ENCODE assay signal across 15 cellular contexts in the genomic region with DNA sequence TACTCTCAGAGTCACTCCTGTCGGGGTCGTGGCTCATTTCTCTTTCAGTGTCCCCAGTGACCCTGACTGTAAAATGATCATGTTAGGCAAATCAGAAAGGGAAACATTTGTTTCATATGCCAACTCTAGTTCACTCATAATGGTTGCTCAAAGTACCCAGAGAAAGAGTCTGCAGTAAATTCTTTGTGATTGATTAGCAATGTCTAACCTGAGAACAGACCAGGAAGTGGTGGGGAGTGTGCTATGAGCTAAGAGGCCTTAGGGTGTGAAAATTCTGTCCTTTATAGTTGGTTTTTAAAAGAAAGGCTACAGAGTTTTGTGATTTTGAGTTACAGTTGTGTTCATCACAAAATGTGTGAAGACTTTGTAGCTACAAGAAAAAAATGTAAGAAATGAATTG.
DNase-seq lines count a peak whose midpoint lies in the region; ATAC-seq and TF ChIP-seq lines count a peak whose summit lies in the region.
"Had no signal": no experiment of that assay in that cellular context is flagged by ENCODE, and none has a peak within 500 bp of the region (broad histone marks: within the 10 kb centered on the region; RNA-seq: fewer than 3 reads in every experiment).

No MANE protein-coding gene starts in this region.

- CTCF ChIA-PET in activated CD8-positive, alpha-beta T cell treated with anti-CD3 and anti-CD28 coated beads for 36 hours (lab: Charles Lee): no interaction called here
- CTCF ChIA-PET in activated CD8-positive, alpha-beta T cell treated with anti-CD3 and anti-CD28 coated beads, Interleukin-2, amount 10 ng/mL, durations not matched to agents 7 days and 5 days (lab: Charles Lee): no interaction called here
- CTCF ChIA-PET in HEK293 (lab: Yijun Ruan, JAX): no interaction called here
- CTCF ChIA-PET in CD4-positive, alpha-beta T cell (lab: Charles Lee): no interaction called here

- no peaks in the 10 kb centered on the region for H3K4me1 ChIP-seq in HEK293 (ENCODE audit: control insufficient read depth, insufficient read depth, low read length)
- H3K4me1 ChIP-seq in GM23338 (ENCODE audit: insufficient read depth): no peaks in the 10 kb centered on the region
- H3K4me1 ChIP-seq: BLaER1 had no signal

- intact Hi-C loops in activated CD8-positive, alpha-beta T cell treated with anti-CD3 and anti-CD28 coated beads for 36 hours (cut with micrococcal nuclease): no loop called here
- intact Hi-C loops in CD4-positive, alpha-beta T cell (cut with DNase I, micrococcal nuclease): no loop called here

- no peaks in the 10 kb centered on the region for H3K79me2 ChIP-seq in GM23338 (replicated peaks; ENCODE audit: insufficient read depth)

- no peak overlapping the region for H3K4me3 Mint-ChIP-seq in activated CD8-positive, alpha-beta T cell treated with anti-CD3 and anti-CD28 coated beads for 36 hours
- H3K4me3 Mint-ChIP-seq in activated CD8-positive, alpha-beta T cell treated with anti-CD3 and anti-CD28 coated beads, Interleukin-2, amount 10 ng/mL, durations not matched to agents 7 days and 5 days: no peak overlapping the region
- no peak overlapping the region for H3K4me3 Mint-ChIP-seq in activated T-helper 17 cell treated with anti-CD3 and anti-CD28 coated beads, Interleukin-2, amount 50 U/mL, for 72 hours
- no peak overlapping the region for H3K4me3 Mint-ChIP-seq in GM23338
- no peak overlapping the region for H3K4me3 Mint-ChIP-seq in CD4-positive, alpha-beta T cell
- H3K4me3 Mint-ChIP-seq: H9 had no signal

- peaks cover 7% of the 10 kb centered on the region for H3K4me1 Mint-ChIP-seq in activated CD8-positive, alpha-beta T cell treated with anti-CD3 and anti-CD28 coated beads for 36 hours (ENCODE audit: low read depth)
- H3K4me1 Mint-ChIP-seq in activated CD8-positive, alpha-beta T cell treated with anti-CD3 and anti-CD28 coated beads, Interleukin-2, amount 10 ng/mL, durations not matched to agents 7 days and 5 days (ENCODE audit: low read depth): no peaks in the 10 kb centered on the region
- H3K4me1 Mint-ChIP-seq in activated T-helper 17 cell treated with anti-CD3 and anti-CD28 coated beads, Interleukin-2, amount 50 U/mL, for 72 hours: no peaks in the 10 kb centered on the region
- H3K4me1 Mint-ChIP-seq in GM23338: peaks cover 3% of the 10 kb centered on the region; the same call in 1 of the 3 replicates
- H3K4me1 Mint-ChIP-seq in CD4-positive, alpha-beta T cell (ENCODE audit: low read depth): no peaks in the 10 kb centered on the region

- DNase-seq in activated CD8-positive, alpha-beta T cell treated with anti-CD3 and anti-CD28 coated beads for 36 hours: no peak
- DNase-seq in activated CD8-positive, alpha-beta T cell treated with anti-CD3 and anti-CD28 coated beads, Interleukin-2, amount 10 ng/mL, durations not matched to agents 7 days and 5 days: no peak
- DNase-seq in kidney tubule cell (ENCODE audit: low spot score) (peak; percentile 52), substantia nigra (lab: John Stamatoyannopoulos, UW) (no peak), GM23338 (ENCODE audit: low spot score) (no peak)
- no peak for DNase-seq in CD4-positive, alpha-beta T cell
- DNase-seq: 8988T, AML-193, DMS53, GF-D8, GOT3, H9 had no signal

- H2AFZ ChIP-seq in GM23338: no peak overlapping the region

- no peaks in the 10 kb centered on the region for H3K36me3 Mint-ChIP-seq in activated CD8-positive, alpha-beta T cell treated with anti-CD3 and anti-CD28 coated beads for 36 hours (ENCODE audit: low read depth)
- H3K36me3 Mint-ChIP-seq in activated CD8-positive, alpha-beta T cell treated with anti-CD3 and anti-CD28 coated beads, Interleukin-2, amount 10 ng/mL, durations not matched to agents 7 days and 5 days (ENCODE audit: low read depth): no peaks in the 10 kb centered on the region
- H3K36me3 Mint-ChIP-seq in activated T-helper 17 cell treated with anti-CD3 and anti-CD28 coated beads, Interleukin-2, amount 50 U/mL, for 72 hours (ENCODE audit: low read depth): no peaks in the 10 kb centered on the region
- H3K36me3 Mint-ChIP-seq in GM23338 (ENCODE audit: low read depth): 0 out of 3 replicates have a peak, but pooled peaks cover 2% of the 10 kb centered on the region
- H3K36me3 Mint-ChIP-seq in CD4-positive, alpha-beta T cell (ENCODE audit: low read depth): no peaks in the 10 kb centered on the region

- no peak overlapping the region for H3K27ac Mint-ChIP-seq in activated CD8-positive, alpha-beta T cell treated with anti-CD3 and anti-CD28 coated beads for 36 hours
- no peak overlapping the region for H3K27ac Mint-ChIP-seq in activated CD8-positive, alpha-beta T cell treated with anti-CD3 and anti-CD28 coated beads, Interleukin-2, amount 10 ng/mL, durations not matched to agents 7 days and 5 days
- H3K27ac Mint-ChIP-seq in activated T-helper 17 cell treated with anti-CD3 and anti-CD28 coated beads, Interleukin-2, amount 50 U/mL, for 72 hours: no peak overlapping the region
- no peak overlapping the region for H3K27ac Mint-ChIP-seq in GM23338
- H3K27ac Mint-ChIP-seq in CD4-positive, alpha-beta T cell: no peak overlapping the region
- H3K27ac Mint-ChIP-seq: H9 had no signal

- no peak overlapping the region for H3K4me3 ChIP-seq in HEK293 (ENCODE audit: low read depth, low read length)
- no peak overlapping the region for H3K4me3 ChIP-seq in GM23338
- H3K4me3 ChIP-seq: BLaER1 had no signal

- no peaks in the 10 kb centered on the region for H3K27me3 ChIP-seq in GM23338 (ENCODE audit: insufficient read depth)
- H3K27me3 ChIP-seq in CD4-positive, alpha-beta T cell (ENCODE audit: control insufficient read depth, insufficient read depth, low read length): no peaks in the 10 kb centered on the region
- H3K27me3 ChIP-seq: BLaER1 had no signal

- H3K27me3 Mint-ChIP-seq in activated CD8-positive, alpha-beta T cell treated with anti-CD3 and anti-CD28 coated beads for 36 hours: no peaks in the 10 kb centered on the region
- peaks cover 3% of the 10 kb centered on the region for H3K27me3 Mint-ChIP-seq in activated CD8-positive, alpha-beta T cell treated with anti-CD3 and anti-CD28 coated beads, Interleukin-2, amount 10 ng/mL, durations not matched to agents 7 days and 5 days (ENCODE audit: low read depth)
- H3K27me3 Mint-ChIP-seq in activated T-helper 17 cell treated with anti-CD3 and anti-CD28 coated beads, Interleukin-2, amount 50 U/mL, for 72 hours: peaks cover 11% of the 10 kb centered on the region
- H3K27me3 Mint-ChIP-seq in GM23338 (ENCODE audit: insufficient read depth, low read depth, poor library complexity): no peaks in the 10 kb centered on the region
- H3K27me3 Mint-ChIP-seq in CD4-positive, alpha-beta T cell: peaks cover 4% of the 10 kb centered on the region

- POLR2A ChIA-PET in activated CD8-positive, alpha-beta T cell treated with anti-CD3 and anti-CD28 coated beads for 36 hours (lab: Charles Lee): no interaction called here
- POLR2A ChIA-PET in activated CD8-positive, alpha-beta T cell treated with anti-CD3 and anti-CD28 coated beads, Interleukin-2, amount 10 ng/mL, durations not matched to agents 7 days and 5 days (lab: Charles Lee): interaction anchor here (0.6 kb wide), 1 partner anchor 259 kb away, joined by 3 read pairs; no protein-coding TSS in a partner anchor
- POLR2A ChIA-PET in HEK293 (lab: Yijun Ruan, JAX): no interaction called here
- POLR2A ChIA-PET in CD4-positive, alpha-beta T cell (lab: Charles Lee): no interaction called here

- H3K9me2 ChIP-seq in GM23338 (ENCODE audit: insufficient read depth): no peaks in the 10 kb centered on the region

- no peak overlapping the region for H3K27ac ChIP-seq in HEK293 (ENCODE audit: extremely low read depth, low read depth, low read length)
- H3K27ac ChIP-seq in substantia nigra (ENCODE audit: low read depth, low read length, poor library complexity, severe bottlenecking): no peak overlapping the region
- no peak overlapping the region for H3K27ac ChIP-seq in GM23338 (ENCODE audit: low read depth)
- no peak overlapping the region for H3K27ac ChIP-seq in CD4-positive, alpha-beta T cell (ENCODE audit: low read depth, low read length)
- H3K27ac ChIP-seq: BLaER1 had no signal

- H3K4me2 ChIP-seq in GM23338: no peak overlapping the region
- H3K4me2 ChIP-seq: BLaER1 had no signal

- no peaks in the 10 kb centered on the region for H3K9me3 ChIP-seq in HEK293 (ENCODE audit: control insufficient read depth, insufficient read depth, low read depth, low read length)
- H3K9me3 ChIP-seq in CD4-positive, alpha-beta T cell (ENCODE audit: control insufficient read depth, low read length): no peaks in the 10 kb centered on the region
- H3K9me3 ChIP-seq: BLaER1 had no signal

- TF ChIP-seq CTCF in activated CD8-positive, alpha-beta T cell treated with anti-CD3 and anti-CD28 coated beads for 36 hours (IDR thresholded peaks at IDR 0.05): no peak
- TF ChIP-seq CTCF in HEK293 (tag by site-specific recombination; IDR thresholded peaks at IDR 0.05) (no peak), GM23338 (conservative IDR thresholded peaks at IDR 0.05; ENCODE audit: low read depth in 2 of 2) (no peak)
- TF ChIP-seq CTCF in CD4-positive, alpha-beta T cell (IDR thresholded peaks at IDR 0.05): no peak

- H3F3A ChIP-seq in GM23338 (replicated peaks; ENCODE audit: low read depth): no peaks in the 10 kb centered on the region

- peaks cover 7% of the 10 kb centered on the region for H3K9me3 Mint-ChIP-seq in activated CD8-positive, alpha-beta T cell treated with anti-CD3 and anti-CD28 coated beads for 36 hours
- no peaks in the 10 kb centered on the region for H3K9me3 Mint-ChIP-seq in activated CD8-positive, alpha-beta T cell treated with anti-CD3 and anti-CD28 coated beads, Interleukin-2, amount 10 ng/mL, durations not matched to agents 7 days and 5 days (ENCODE audit: insufficient read depth)
- peaks cover 4% of the 10 kb centered on the region for H3K9me3 Mint-ChIP-seq in activated T-helper 17 cell treated with anti-CD3 and anti-CD28 coated beads, Interleukin-2, amount 50 U/mL, for 72 hours
- H3K9me3 Mint-ChIP-seq in GM23338: peaks cover 69% of the 10 kb centered on the region
- H3K9me3 Mint-ChIP-seq in CD4-positive, alpha-beta T cell: no peaks in the 10 kb centered on the region
- H3K9me3 Mint-ChIP-seq: H9 had no signal

- ATAC-seq in activated CD8-positive, alpha-beta T cell treated with anti-CD3 and anti-CD28 coated beads for 36 hours: peak; percentile 56
- ATAC-seq in activated CD8-positive, alpha-beta T cell treated with anti-CD3 and anti-CD28 coated beads, Interleukin-2, amount 10 ng/mL, durations not matched to agents 7 days and 5 days: no peak
- peak; percentile 42 for ATAC-seq in activated T-helper 17 cell treated with anti-CD3 and anti-CD28 coated beads, Interleukin-2, amount 50 U/mL, for 72 hours (replicated peaks)
- ATAC-seq in GM23338: no peak
- ATAC-seq in CD4-positive, alpha-beta T cell (ENCODE audit: poor library complexity): no peak

- H3K36me3 ChIP-seq in HEK293 (ENCODE audit: control insufficient read depth in 2 of 2, insufficient read depth in 1 of 2, low read length in 2 of 2): no peaks in the 10 kb centered on the region
- peaks cover 3% of the 10 kb centered on the region; the same call in 1 of the 2 replicates for H3K36me3 ChIP-seq in GM23338 (ENCODE audit: insufficient read depth)
- H3K36me3 ChIP-seq: BLaER1 had no signal

- no peaks in the 10 kb centered on the region for H4K20me1 ChIP-seq in GM23338 (replicated peaks; ENCODE audit: insufficient read depth)
- H4K20me1 ChIP-seq: BLaER1 had no signal

TF ChIP-seq in GM23338, 12 proteins besides CTCF, POLR2A, EP300 and RAD21 (continues in another document):
- no peak for TF ChIP-seq NANOG (IDR thresholded peaks at IDR 0.05; ENCODE audit: borderline replicate concordance)
- no peak for TF ChIP-seq POLR2AphosphoS5 (IDR thresholded peaks at IDR 0.05; ENCODE audit: low read depth)

Comparison
In these comparisons a context has a peak if more than half of its experiments do, and no peak if none do; other contexts are left out.
1. ATAC-seq: peak in activated CD8-positive, alpha-beta T cell treated with anti-CD3 and anti-CD28 coated beads for 36 hours (single experiment) and activated T-helper 17 cell treated with anti-CD3 and anti-CD28 coated beads, Interleukin-2, amount 50 U/mL, for 72 hours (single experiment); none in activated CD8-positive, alpha-beta T cell treated with anti-CD3 and anti-CD28 coated beads, Interleukin-2, amount 10 ng/mL, durations not matched to agents 7 days and 5 days (single experiment), GM23338 (single experiment) and CD4-positive, alpha-beta T cell (single experiment).